ENCODE assay signal across 20 cellular contexts in the genomic region with DNA sequence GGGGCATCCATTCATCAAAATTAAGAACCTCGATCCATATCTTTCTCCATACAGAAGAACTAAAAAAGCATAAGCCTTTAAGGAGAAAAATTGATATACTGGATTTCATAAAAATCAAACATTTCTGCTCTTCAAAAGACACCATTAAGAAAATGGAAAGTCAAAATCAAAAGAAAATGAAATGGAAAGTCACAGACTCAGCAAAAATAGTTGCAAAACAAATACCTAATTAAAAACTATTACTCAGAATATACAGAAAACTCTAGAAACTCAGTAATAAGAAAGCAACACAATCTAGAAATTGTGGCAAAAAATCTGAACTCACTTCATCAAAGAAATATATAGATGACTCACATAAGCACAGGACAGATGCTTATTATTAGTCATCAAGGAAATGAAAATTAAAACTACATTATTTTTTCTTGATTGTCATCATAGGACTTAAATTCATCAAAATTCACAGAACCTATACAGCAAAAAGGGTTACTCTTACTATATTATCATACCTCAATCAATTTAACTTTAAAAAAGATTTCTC. TPM values are rescaled to one million over a fixed set of nuclear protein-coding genes. Genes with fewer than 3 reads are reported as not detected.
DNase-seq lines count a peak whose midpoint lies in the region; ATAC-seq, FAIRE-seq and TF ChIP-seq lines count a peak whose summit lies in the region.
"Had no signal": no experiment of that assay in that cellular context is flagged by ENCODE, and none has a peak within 500 bp of the region (broad histone marks: within the 10 kb centered on the region; RNA-seq: fewer than 3 reads in every experiment).

No MANE protein-coding gene starts in this region.

- H3K9me3 ChIP-seq in GM23248 (ENCODE audit: low read depth), result no peaks in the 10 kb centered on the region
- no peaks in the 10 kb centered on the region for H3K9me3 ChIP-seq in astrocyte (ENCODE audit: insufficient read depth, low read depth, low read length)
- no peaks in the 10 kb centered on the region for H3K9me3 ChIP-seq in A673 (ENCODE audit: low read depth, low read length, poor library complexity, severe bottlenecking)
- peaks cover 0 to 3% (median 0%) of the 10 kb centered on the region in 3 donors for H3K9me3 ChIP-seq in tibial artery

- H3K4me2 ChIP-seq in GM23248 (ENCODE audit: unreplicated experiment) (peak overlapping the region; percentile 0), astrocyte (ENCODE audit: low read length) (peak overlapping the region; percentile 17)
- H3K4me2 ChIP-seq: neural progenitor cell had no signal

- no peaks in the 10 kb centered on the region for H3K36me3 ChIP-seq in GM23248 (ENCODE audit: low read depth)
- no peaks in the 10 kb centered on the region for H3K36me3 ChIP-seq in astrocyte (ENCODE audit: insufficient read depth, low read length)
- no peaks in the 10 kb centered on the region for H3K36me3 ChIP-seq in A673 (ENCODE audit: insufficient read depth, low read length, poor library complexity, severe bottlenecking)
- H3K36me3 ChIP-seq in tibial artery, result no peaks in the 10 kb centered on the region
- H3K36me3 ChIP-seq: gastroesophageal sphincter, left lung had no signal

- peak overlapping the region; percentile 86 for H3K27ac Mint-ChIP-seq in activated T-cell treated with anti-CD3 and anti-CD28 coated beads, Interleukin-2, amount 50 U/mL, for 24 hours
- no peak overlapping the region for H3K27ac Mint-ChIP-seq in astrocyte (ENCODE audit: unreplicated experiment)
- no peak overlapping the region for H3K27ac Mint-ChIP-seq in natural killer cell treated with Interleukin-12 subunit alpha and Interleukin-12 subunit beta and Interleukin-15 and Interleukin-18, amount 100 ng/mL, for 72 hours
- H3K27ac Mint-ChIP-seq: H9, neural progenitor cell had no signal

- POLR2A ChIA-PET in A673 (lab: Charles Lee; ENCODE audit: low non-redundant PET), result no interaction called here

- H3K79me2 ChIP-seq in GM23248 (ENCODE audit: insufficient read depth) (peaks cover 100% of the 10 kb centered on the region), astrocyte (ENCODE audit: insufficient read depth, low read length) (peaks cover 99% of the 10 kb centered on the region)

- peaks cover 8% of the 10 kb centered on the region for H3K9me3 Mint-ChIP-seq in activated T-cell treated with anti-CD3 and anti-CD28 coated beads, Interleukin-2, amount 50 U/mL, for 24 hours
- H3K9me3 Mint-ChIP-seq in astrocyte (ENCODE audit: unreplicated experiment), result peaks cover 2% of the 10 kb centered on the region
- peaks cover 4% of the 10 kb centered on the region for H3K9me3 Mint-ChIP-seq in natural killer cell treated with Interleukin-12 subunit alpha and Interleukin-12 subunit beta and Interleukin-15 and Interleukin-18, amount 100 ng/mL, for 72 hours

- FAIRE-seq in astrocyte (lab: Jason Lieb, UNC), result no peak
- FAIRE-seq: GM19239 had no signal

- H3K4me3 Mint-ChIP-seq in activated T-cell treated with anti-CD3 and anti-CD28 coated beads, Interleukin-2, amount 50 U/mL, for 24 hours, result peak overlapping the region; percentile 50
- no peak overlapping the region for H3K4me3 Mint-ChIP-seq in astrocyte (ENCODE audit: unreplicated experiment)
- peak overlapping the region; percentile 23 for H3K4me3 Mint-ChIP-seq in natural killer cell treated with Interleukin-12 subunit alpha and Interleukin-12 subunit beta and Interleukin-15 and Interleukin-18, amount 100 ng/mL, for 72 hours
- H3K4me3 Mint-ChIP-seq: H9, neural progenitor cell had no signal

- no peak for DNase-seq in activated T-cell treated with anti-CD3 and anti-CD28 coated beads, Interleukin-2, amount 50 U/mL, for 24 hours
- DNase-seq in activated T-cell treated with anti-CD3 and anti-CD28 coated beads, Interleukin-2, amount 50 U/mL, for 1 hour, result no peak
- DNase-seq in GM23248 (peak; percentile 33), astrocyte (ENCODE audit: low read depth) (no peak), A673 (ENCODE audit: low spot score) (no peak), tibial artery (no peak), HuH-7.5 (ENCODE audit: low spot score) (no peak)
- no peak for DNase-seq in natural killer cell treated with Interleukin-12 subunit alpha and Interleukin-12 subunit beta and Interleukin-15 and Interleukin-18, amount 100 ng/mL, for 72 hours (ENCODE audit: low spot score)
- DNase-seq: H9, KBM-7, left lung, NCI-H1048, NCI-H2029 treated with DMSO at 0.1 percent for 48 hours, NCI-H510A treated with DMSO at 0.1 percent for 48 hours, Right ventricle myocardium superior had no signal

- in situ Hi-C loops in GM23248 (cut with MboI), result no loop called here

- WGBS in GM23248 (ENCODE audit: low coverage in 1 of 2, low lambda C conversion rate in 2 of 2, missing lambda C conversion rate in 2 of 2), 2 experiments, result 98 to 100% methylated on average over 1 of the region's 1 CpG

- H3K27me3 ChIP-seq in GM23248 (replicated peaks; ENCODE audit: insufficient read depth) (no peaks in the 10 kb centered on the region), astrocyte (ENCODE audit: insufficient read depth, low read length) (no peaks in the 10 kb centered on the region), A673 (replicated peaks; ENCODE audit: insufficient read depth, low read depth, low read length, poor library complexity) (no peaks in the 10 kb centered on the region), tibial artery (no peaks in the 10 kb centered on the region)
- H3K27me3 ChIP-seq: gastroesophageal sphincter, left lung, neural progenitor cell had no signal

- CTCF ChIA-PET in A673 (lab: Charles Lee), result no interaction called here

- H3K27ac ChIP-seq in GM23248 (no peak overlapping the region), astrocyte (ENCODE audit: low read depth, low read length) (no peak overlapping the region), A673 (ENCODE audit: low read depth, low read length, poor library complexity, severe bottlenecking) (no peak overlapping the region), tibial artery (no peak overlapping the region)
- H3K27ac ChIP-seq: coronary artery, gastroesophageal sphincter, neural progenitor cell, VCaP had no signal

- H2AFZ ChIP-seq in GM23248 (no peak overlapping the region), astrocyte (ENCODE audit: low read depth, low read length) (no peak overlapping the region)
- H2AFZ ChIP-seq: neural progenitor cell had no signal

- H3K9me2 ChIP-seq in GM23248 (ENCODE audit: insufficient read depth), result no peaks in the 10 kb centered on the region

- no peak overlapping the region for H3K9ac ChIP-seq in GM23248
- H3K9ac ChIP-seq in astrocyte (ENCODE audit: low read length), result no peak overlapping the region
- H3K9ac ChIP-seq: neural progenitor cell had no signal

- H3K4me1 ChIP-seq in GM23248 (ENCODE audit: insufficient read depth) (peaks cover 15% of the 10 kb centered on the region), astrocyte (ENCODE audit: insufficient read depth, low read length) (peaks cover 4% of the 10 kb centered on the region), A673 (ENCODE audit: insufficient read depth, low read length, poor library complexity, severe bottlenecking) (no peaks in the 10 kb centered on the region), tibial artery (peaks cover 0 to 7% (median 0%) of the 10 kb centered on the region in 4 donors)
- H3K4me1 ChIP-seq: neural progenitor cell had no signal

- ATAC-seq in natural killer cell treated with Interleukin-12 subunit alpha and Interleukin-12 subunit beta and Interleukin-15 and Interleukin-18, amount 100 ng/mL, for 72 hours, result peak in 1 of 2 donors; percentile 62
- ATAC-seq: gastroesophageal sphincter, left lung had no signal

- TF ChIP-seq CTCF in astrocyte (IDR thresholded peaks at IDR 0.05; ENCODE audit: insufficient read depth, low read depth, low read length) (no peak), A673 (conservative IDR thresholded peaks at IDR 0.05; ENCODE audit: low read depth, low read length) (no peak), tibial artery (IDR thresholded peaks at IDR 0.05) (no peak)

- intact Hi-C loops in A673 (cut with micrococcal nuclease; ENCODE audit: unreplicated experiment), result no loop called here
- intact Hi-C loops in tibial artery (cut with DNase I; ENCODE audit: low total_unique reads), result no loop called here

- H4K20me1 ChIP-seq in GM23248 (ENCODE audit: insufficient read depth) (peaks cover 46% of the 10 kb centered on the region; the same call in 1 of the 2 replicates), astrocyte (ENCODE audit: insufficient read depth, low read length) (peaks cover 94% of the 10 kb centered on the region)

- no TSS peak for BruUV-seq in A673 (replicated peaks; lab: Mats Ljungman, UMichigan)

- no peaks in the 10 kb centered on the region for H3K27me3 Mint-ChIP-seq in activated T-cell treated with anti-CD3 and anti-CD28 coated beads, Interleukin-2, amount 50 U/mL, for 24 hours
- H3K27me3 Mint-ChIP-seq in astrocyte (ENCODE audit: low read depth, unreplicated experiment), result no peaks in the 10 kb centered on the region
- no peaks in the 10 kb centered on the region for H3K27me3 Mint-ChIP-seq in natural killer cell treated with Interleukin-12 subunit alpha and Interleukin-12 subunit beta and Interleukin-15 and Interleukin-18, amount 100 ng/mL, for 72 hours

- H3K4me3 ChIP-seq in GM23248 (0 out of 2 replicates have a peak overlapping the region, but pooled peaks have one; percentile 3), astrocyte (ENCODE audit: insufficient read depth, low read depth, low read length) (no peak overlapping the region), A673 (ENCODE audit: low read depth, low read length, poor library complexity, severe bottlenecking) (no peak overlapping the region), tibial artery (no peak overlapping the region)
- H3K4me3 ChIP-seq: coronary artery, gastroesophageal sphincter, left lung, neural progenitor cell had no signal

- peaks cover 91% of the 10 kb centered on the region for H3K4me1 Mint-ChIP-seq in activated T-cell treated with anti-CD3 and anti-CD28 coated beads, Interleukin-2, amount 50 U/mL, for 24 hours (ENCODE audit: low read depth)
- H3K4me1 Mint-ChIP-seq in astrocyte (ENCODE audit: low read depth, unreplicated experiment), result peaks cover 10% of the 10 kb centered on the region
- peaks cover 40 to 58% of the 10 kb centered on the region in 2 donors for H3K4me1 Mint-ChIP-seq in natural killer cell treated with Interleukin-12 subunit alpha and Interleukin-12 subunit beta and Interleukin-15 and Interleukin-18, amount 100 ng/mL, for 72 hours (ENCODE audit: low read depth in 2 of 2)
- H3K4me1 Mint-ChIP-seq: neural progenitor cell had no signal

- peaks cover 12% of the 10 kb centered on the region; the same call in 1 of the 2 replicates for H3F3A ChIP-seq in GM23248 (ENCODE audit: insufficient read depth)

- peaks cover 63% of the 10 kb centered on the region for H3K36me3 Mint-ChIP-seq in activated T-cell treated with anti-CD3 and anti-CD28 coated beads, Interleukin-2, amount 50 U/mL, for 24 hours (ENCODE audit: low read depth)
- peaks cover 1% of the 10 kb centered on the region for H3K36me3 Mint-ChIP-seq in astrocyte (ENCODE audit: low read depth, unreplicated experiment)
- peaks cover 26% of the 10 kb centered on the region for H3K36me3 Mint-ChIP-seq in natural killer cell treated with Interleukin-12 subunit alpha and Interleukin-12 subunit beta and Interleukin-15 and Interleukin-18, amount 100 ng/mL, for 72 hours

RNA-seq across cellular contexts. Expression of gene RYBP, which starts 28.2 kb away (rescaled TPM):
- total RNA-seq in GM23248 (2014; rRNA removed; shearing (Covaris generic)), result 8.5 and 11.9 TPM in 2 replicates
- polyA plus RNA-seq in GM23248 (2016; fragmentation: Nextera tagmentation; extraction: Ambion mirVana), result 2.8 and 3.3 TPM in 2 replicates
- total RNA-seq in astrocyte, result 24.4 and 24.9 TPM in 2 replicates
- 10 to 100 TPM; 12.9 to 18.3 TPM for total RNA-seq in natural killer cell treated with Interleukin-12 subunit alpha and Interleukin-12 subunit beta and Interleukin-15 and Interleukin-18, amount 100 ng/mL, for 72 hours
- 6.7 and 7.5 TPM in 2 replicates for total RNA-seq in A673 (2021)
